ENCODE assay signal across 21 cellular contexts in the genomic region with DNA sequence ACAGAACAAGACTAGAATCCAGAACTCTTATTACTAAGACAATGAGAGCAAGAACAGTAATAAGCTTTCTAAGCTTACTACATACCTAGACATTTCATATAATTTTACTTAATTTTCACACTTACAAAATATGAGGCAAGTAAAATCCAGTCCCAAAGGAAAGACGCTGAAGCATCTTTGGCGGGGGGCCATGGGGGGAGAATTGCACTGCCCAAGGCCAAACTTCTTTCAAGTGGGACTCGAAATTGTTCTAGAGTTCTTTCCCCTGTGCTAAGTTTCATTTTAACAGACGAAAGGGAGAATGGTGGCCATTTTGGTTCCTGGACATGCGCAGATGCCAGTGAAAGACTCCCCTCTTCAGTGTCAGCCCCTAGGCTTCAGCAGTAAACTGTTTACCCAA.
"Had no signal": no experiment of that assay in that cellular context is flagged by ENCODE, and none has a peak within 500 bp of the region (broad histone marks: within the 10 kb centered on the region; RNA-seq: fewer than 3 reads in every experiment).

No MANE protein-coding gene starts in this region.

- H3K27ac Mint-ChIP-seq: activated naive CD8-positive, alpha-beta T cell treated with anti-CD3 and anti-CD28 coated beads for 36 hours; WTC11 had no signal

- H3K27me3 ChIP-seq: body of pancreas, esophagus muscularis mucosa, stomach had no signal

- H3K4me1 Mint-ChIP-seq: activated naive CD8-positive, alpha-beta T cell treated with anti-CD3 and anti-CD28 coated beads for 36 hours had no signal

- H3K4me3 ChIP-seq: body of pancreas, coronary artery, esophagus muscularis mucosa, stomach had no signal

- H3K9ac ChIP-seq: parathyroid adenoma had no signal

- DNase-seq: activated CD4-positive, alpha-beta T cell treated with anti-CD3 and anti-CD28 coated beads for 4 hours; activated CD8-positive, alpha-beta memory T cell treated with anti-CD3 and anti-CD28 coated beads, Interleukin-2, amount 50 U/mL, for 4 hours; activated CD8-positive, alpha-beta T cell treated with anti-CD3 and anti-CD28 coated beads, Interleukin-2, amount 10 ng/mL, durations not matched to agents 7 days and 5 days; activated gamma-delta T cell treated with Interleukin-2 at 50 U/mL for 16 hours; activated naive CD8-positive, alpha-beta T cell treated with anti-CD3 and anti-CD28 coated beads for 36 hours; activated T-cell treated with anti-CD3 and anti-CD28 coated beads, Interleukin-2, amount 50 U/mL, for 48 hours; effector CD4-positive, alpha-beta T cell; kidney glomerular epithelial cell; naive B cell; retina; small intestine; stimulated activated CD4-positive, alpha-beta T cell treated with anti-CD3 and anti-CD28 coated beads, Interleukin-4, amount 100 ng/mL, for 4 hours; stimulated activated CD8-positive, alpha-beta memory T cell treated with anti-CD3 and anti-CD28 coated beads, Interleukin-4, amount 100 ng/mL, for 48 hours; T-helper 2 cell had no signal

- H3K27me3 Mint-ChIP-seq: activated naive CD8-positive, alpha-beta T cell treated with anti-CD3 and anti-CD28 coated beads for 36 hours; central memory CD8-positive, alpha-beta T cell; naive B cell had no signal

- H3K4me3 Mint-ChIP-seq: activated CD8-positive, alpha-beta T cell treated with anti-CD3 and anti-CD28 coated beads, Interleukin-2, amount 10 ng/mL, durations not matched to agents 7 days and 5 days; activated naive CD8-positive, alpha-beta T cell treated with anti-CD3 and anti-CD28 coated beads for 36 hours; central memory CD8-positive, alpha-beta T cell; naive B cell; WTC11 had no signal

- ATAC-seq: activated CD8-positive, alpha-beta T cell treated with anti-CD3 and anti-CD28 coated beads, Interleukin-2, amount 10 ng/mL, durations not matched to agents 7 days and 5 days; WTC11 had no signal

- H3K9me3 ChIP-seq: body of pancreas, esophagus muscularis mucosa, stomach had no signal

- H2AFZ ChIP-seq: parathyroid adenoma had no signal

- H3K4me1 ChIP-seq: parathyroid adenoma had no signal

- H3K9me3 Mint-ChIP-seq: activated naive CD8-positive, alpha-beta T cell treated with anti-CD3 and anti-CD28 coated beads for 36 hours; central memory CD8-positive, alpha-beta T cell; WTC11 had no signal

- H3K27ac ChIP-seq: parathyroid adenoma had no signal
